In the genomic region with DNA sequence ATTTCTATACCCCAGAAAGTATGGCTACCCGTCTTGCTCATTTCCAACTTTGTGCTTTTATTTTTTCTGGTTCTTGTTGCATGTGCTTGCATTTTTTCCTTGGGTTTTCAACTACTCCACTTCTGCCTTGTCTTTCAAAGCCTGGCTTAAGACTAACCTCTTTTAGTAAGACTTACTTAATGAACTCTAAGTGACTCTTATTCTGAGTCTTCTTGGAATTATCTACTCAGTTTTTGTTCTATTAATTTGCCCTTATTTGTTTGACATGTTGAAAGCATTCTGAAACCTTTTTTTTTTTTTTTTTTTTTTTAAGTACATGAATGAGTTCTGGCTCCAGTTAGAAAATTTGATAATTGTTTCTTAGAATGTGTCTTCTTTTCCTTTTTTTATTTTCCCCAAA, we compare ENCODE assay signal across 23 cellular contexts.
DNase-seq lines count a peak whose midpoint lies in the region; ATAC-seq, FAIRE-seq and TF ChIP-seq lines count a peak whose summit lies in the region.
"Had no signal": no experiment of that assay in that cellular context is flagged by ENCODE, and none has a peak within 500 bp of the region (broad histone marks: within the 10 kb centered on the region; RNA-seq: fewer than 3 reads in every experiment).

No MANE protein-coding gene starts in this region.

- peaks cover 55% of the 10 kb centered on the region for H3K4me1 Mint-ChIP-seq in HFFc6 (ENCODE audit: low read depth)
- peaks cover 13% of the 10 kb centered on the region for H3K4me1 Mint-ChIP-seq in mesothelial cell of epicardium
- H3K4me1 Mint-ChIP-seq in activated naive CD8-positive, alpha-beta T cell treated with anti-CD3 and anti-CD28 coated beads, Interleukin-2, amount 50 U/mL, for 24 hours = no peaks in the 10 kb centered on the region
- H3K4me1 Mint-ChIP-seq: B cell; CD8-positive, alpha-beta memory T cell; IgD-negative memory B cell had no signal

- peaks cover 6% of the 10 kb centered on the region for H3K36me3 Mint-ChIP-seq in HFFc6 (ENCODE audit: low read depth)
- H3K36me3 Mint-ChIP-seq in mesothelial cell of epicardium = no peaks in the 10 kb centered on the region
- no peaks in the 10 kb centered on the region for H3K36me3 Mint-ChIP-seq in activated naive CD8-positive, alpha-beta T cell treated with anti-CD3 and anti-CD28 coated beads, Interleukin-2, amount 50 U/mL, for 24 hours (ENCODE audit: low read depth)
- H3K36me3 Mint-ChIP-seq: CD8-positive, alpha-beta memory T cell; IgD-negative memory B cell had no signal

- ATAC-seq in SK-N-SH treated with all-trans-retinoic acid at 6 μM for 48 hours = peak; percentile 56; the same call in 2 of the 3 replicates
- ATAC-seq in activated naive CD8-positive, alpha-beta T cell treated with anti-CD3 and anti-CD28 coated beads, Interleukin-2, amount 50 U/mL, for 24 hours = no peak
- ATAC-seq: GM12878 had no signal

- FAIRE-seq in HTR-8/SVneo (lab: Jason Lieb, UNC) = no peak
- FAIRE-seq: GM12878 had no signal

- H3K9me3 Mint-ChIP-seq in HFFc6 (no peaks in the 10 kb centered on the region), mesothelial cell of epicardium (no peaks in the 10 kb centered on the region)
- no peaks in the 10 kb centered on the region for H3K9me3 Mint-ChIP-seq in activated naive CD8-positive, alpha-beta T cell treated with anti-CD3 and anti-CD28 coated beads, Interleukin-2, amount 50 U/mL, for 24 hours

- H3K27me3 Mint-ChIP-seq in HFFc6 (ENCODE audit: insufficient read depth) (no peaks in the 10 kb centered on the region), mesothelial cell of epicardium (ENCODE audit: low read depth) (no peaks in the 10 kb centered on the region)
- H3K27me3 Mint-ChIP-seq in activated naive CD8-positive, alpha-beta T cell treated with anti-CD3 and anti-CD28 coated beads, Interleukin-2, amount 50 U/mL, for 24 hours = no peaks in the 10 kb centered on the region
- H3K27me3 Mint-ChIP-seq: B cell; CD8-positive, alpha-beta memory T cell; IgD-negative memory B cell had no signal

- no peak for TF ChIP-seq CTCF in HFFc6 (IDR thresholded peaks at IDR 0.05)
- TF ChIP-seq CTCF in mesothelial cell of epicardium (IDR thresholded peaks at IDR 0.05; ENCODE audit: unreplicated experiment) = no peak

- peak overlapping the region; percentile 16 for H3K27ac Mint-ChIP-seq in HFFc6
- H3K27ac Mint-ChIP-seq in mesothelial cell of epicardium = peak overlapping the region; percentile 5
- H3K27ac Mint-ChIP-seq in activated naive CD8-positive, alpha-beta T cell treated with anti-CD3 and anti-CD28 coated beads, Interleukin-2, amount 50 U/mL, for 24 hours = no peak overlapping the region
- H3K27ac Mint-ChIP-seq: B cell; CD8-positive, alpha-beta memory T cell; IgD-negative memory B cell had no signal

- no peak for DNase-seq in HFFc6
- DNase-seq in mesothelial cell of epicardium (ENCODE audit: low spot score in 2 of 2, unreplicated experiment in 2 of 2) = no peak
- no peak for DNase-seq in NCI-H2029 treated with DMSO at 0.1 percent for 48 hours (lab: John Stamatoyannopoulos, UW)
- DNase-seq in HTR-8/SVneo (ENCODE audit: insufficient read length, low spot score) = no peak
- DNase-seq in activated naive CD8-positive, alpha-beta T cell treated with anti-CD3 and anti-CD28 coated beads, Interleukin-2, amount 50 U/mL, for 24 hours = no peak
- DNase-seq in T-helper 9 cell = no peak
- DNase-seq: CD8-positive, alpha-beta memory T cell; DMS 273 treated with DMSO at 0.1 percent for 48 hours; DMS79; EL; GDM1; GOT3; NCI-H1092; NCI-H1417 treated with DMSO at 0.1 percent for 48 hours; NCI-H187; NCI-H526; NCI-H82; NK-92 treated with Interleukin-12 subunit alpha and Interleukin-12 subunit beta, amount 100 ng/mL, for 24 hours; SIG-M5 had no signal

- H3K4me3 Mint-ChIP-seq in HFFc6 (no peak overlapping the region), mesothelial cell of epicardium (no peak overlapping the region)
- no peak overlapping the region for H3K4me3 Mint-ChIP-seq in activated naive CD8-positive, alpha-beta T cell treated with anti-CD3 and anti-CD28 coated beads, Interleukin-2, amount 50 U/mL, for 24 hours
- H3K4me3 Mint-ChIP-seq: B cell; CD8-positive, alpha-beta memory T cell; IgD-negative memory B cell had no signal

TF ChIP-seq in SK-N-SH treated with all-trans-retinoic acid at 6 μM for 48 hours, 23 proteins besides CTCF, POLR2A, EP300 and RAD21 (continues in another document):
- no peak for TF ChIP-seq RARB (CRISPR knock-in tag; IDR thresholded peaks at IDR 0.05)
- no peak for TF ChIP-seq ZFP3 (CRISPR knock-in tag; IDR thresholded peaks at IDR 0.05)
- TF ChIP-seq, protein P1, sequence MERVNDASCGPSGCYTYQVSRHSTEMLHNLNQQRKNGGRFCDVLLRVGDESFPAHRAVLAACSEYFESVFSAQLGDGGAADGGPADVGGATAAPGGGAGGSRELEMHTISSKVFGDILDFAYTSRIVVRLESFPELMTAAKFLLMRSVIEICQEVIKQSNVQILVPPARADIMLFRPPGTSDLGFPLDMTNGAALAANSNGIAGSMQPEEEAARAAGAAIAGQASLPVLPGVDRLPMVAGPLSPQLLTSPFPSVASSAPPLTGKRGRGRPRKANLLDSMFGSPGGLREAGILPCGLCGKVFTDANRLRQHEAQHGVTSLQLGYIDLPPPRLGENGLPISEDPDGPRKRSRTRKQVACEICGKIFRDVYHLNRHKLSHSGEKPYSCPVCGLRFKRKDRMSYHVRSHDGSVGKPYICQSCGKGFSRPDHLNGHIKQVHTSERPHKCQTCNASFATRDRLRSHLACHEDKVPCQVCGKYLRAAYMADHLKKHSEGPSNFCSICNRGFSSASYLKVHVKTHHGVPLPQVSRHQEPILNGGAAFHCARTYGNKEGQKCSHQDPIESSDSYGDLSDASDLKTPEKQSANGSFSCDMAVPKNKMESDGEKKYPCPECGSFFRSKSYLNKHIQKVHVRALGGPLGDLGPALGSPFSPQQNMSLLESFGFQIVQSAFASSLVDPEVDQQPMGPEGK (CRISPR knock-in tag; IDR thresholded peaks at IDR 0.05; ENCODE audit: borderline replicate concordance) = no peak
- TF ChIP-seq GLIS3 (CRISPR knock-in tag; IDR thresholded peaks at IDR 0.05) = no peak
- no peak for TF ChIP-seq TOX (CRISPR knock-in tag; IDR thresholded peaks at IDR 0.05; ENCODE audit: borderline replicate concordance)
- TF ChIP-seq, protein P2, sequence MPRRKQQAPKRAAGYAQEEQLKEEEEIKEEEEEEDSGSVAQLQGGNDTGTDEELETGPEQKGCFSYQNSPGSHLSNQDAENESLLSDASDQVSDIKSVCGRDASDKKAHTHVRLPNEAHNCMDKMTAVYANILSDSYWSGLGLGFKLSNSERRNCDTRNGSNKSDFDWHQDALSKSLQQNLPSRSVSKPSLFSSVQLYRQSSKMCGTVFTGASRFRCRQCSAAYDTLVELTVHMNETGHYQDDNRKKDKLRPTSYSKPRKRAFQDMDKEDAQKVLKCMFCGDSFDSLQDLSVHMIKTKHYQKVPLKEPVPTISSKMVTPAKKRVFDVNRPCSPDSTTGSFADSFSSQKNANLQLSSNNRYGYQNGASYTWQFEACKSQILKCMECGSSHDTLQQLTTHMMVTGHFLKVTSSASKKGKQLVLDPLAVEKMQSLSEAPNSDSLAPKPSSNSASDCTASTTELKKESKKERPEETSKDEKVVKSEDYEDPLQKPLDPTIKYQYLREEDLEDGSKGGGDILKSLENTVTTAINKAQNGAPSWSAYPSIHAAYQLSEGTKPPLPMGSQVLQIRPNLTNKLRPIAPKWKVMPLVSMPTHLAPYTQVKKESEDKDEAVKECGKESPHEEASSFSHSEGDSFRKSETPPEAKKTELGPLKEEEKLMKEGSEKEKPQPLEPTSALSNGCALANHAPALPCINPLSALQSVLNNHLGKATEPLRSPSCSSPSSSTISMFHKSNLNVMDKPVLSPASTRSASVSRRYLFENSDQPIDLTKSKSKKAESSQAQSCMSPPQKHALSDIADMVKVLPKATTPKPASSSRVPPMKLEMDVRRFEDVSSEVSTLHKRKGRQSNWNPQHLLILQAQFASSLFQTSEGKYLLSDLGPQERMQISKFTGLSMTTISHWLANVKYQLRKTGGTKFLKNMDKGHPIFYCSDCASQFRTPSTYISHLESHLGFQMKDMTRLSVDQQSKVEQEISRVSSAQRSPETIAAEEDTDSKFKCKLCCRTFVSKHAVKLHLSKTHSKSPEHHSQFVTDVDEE (CRISPR knock-in tag; IDR thresholded peaks at IDR 0.05) = no peak
- TF ChIP-seq, protein P3, sequence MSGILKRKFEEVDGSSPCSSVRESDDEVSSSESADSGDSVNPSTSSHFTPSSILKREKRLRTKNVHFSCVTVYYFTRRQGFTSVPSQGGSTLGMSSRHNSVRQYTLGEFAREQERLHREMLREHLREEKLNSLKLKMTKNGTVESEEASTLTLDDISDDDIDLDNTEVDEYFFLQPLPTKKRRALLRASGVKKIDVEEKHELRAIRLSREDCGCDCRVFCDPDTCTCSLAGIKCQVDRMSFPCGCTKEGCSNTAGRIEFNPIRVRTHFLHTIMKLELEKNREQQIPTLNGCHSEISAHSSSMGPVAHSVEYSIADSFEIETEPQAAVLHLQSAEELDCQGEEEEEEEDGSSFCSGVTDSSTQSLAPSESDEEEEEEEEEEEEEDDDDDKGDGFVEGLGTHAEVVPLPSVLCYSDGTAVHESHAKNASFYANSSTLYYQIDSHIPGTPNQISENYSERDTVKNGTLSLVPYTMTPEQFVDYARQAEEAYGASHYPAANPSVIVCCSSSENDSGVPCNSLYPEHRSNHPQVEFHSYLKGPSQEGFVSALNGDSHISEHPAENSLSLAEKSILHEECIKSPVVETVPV (CRISPR knock-in tag; IDR thresholded peaks at IDR 0.05) = no peak
- no peak for TF ChIP-seq OSR1 (CRISPR knock-in tag; IDR thresholded peaks at IDR 0.05)
- TF ChIP-seq ZNF8 (CRISPR knock-in tag; IDR thresholded peaks at IDR 0.05) = no peak
- TF ChIP-seq, protein P4, sequence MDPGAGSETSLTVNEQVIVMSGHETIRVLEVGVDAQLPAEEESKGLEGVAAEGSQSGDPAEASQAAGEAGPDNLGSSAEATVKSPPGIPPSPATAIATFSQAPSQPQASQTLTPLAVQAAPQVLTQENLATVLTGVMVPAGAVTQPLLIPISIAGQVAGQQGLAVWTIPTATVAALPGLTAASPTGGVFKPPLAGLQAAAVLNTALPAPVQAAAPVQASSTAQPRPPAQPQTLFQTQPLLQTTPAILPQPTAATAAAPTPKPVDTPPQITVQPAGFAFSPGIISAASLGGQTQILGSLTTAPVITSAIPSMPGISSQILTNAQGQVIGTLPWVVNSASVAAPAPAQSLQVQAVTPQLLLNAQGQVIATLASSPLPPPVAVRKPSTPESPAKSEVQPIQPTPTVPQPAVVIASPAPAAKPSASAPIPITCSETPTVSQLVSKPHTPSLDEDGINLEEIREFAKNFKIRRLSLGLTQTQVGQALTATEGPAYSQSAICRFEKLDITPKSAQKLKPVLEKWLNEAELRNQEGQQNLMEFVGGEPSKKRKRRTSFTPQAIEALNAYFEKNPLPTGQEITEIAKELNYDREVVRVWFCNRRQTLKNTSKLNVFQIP (CRISPR knock-in tag; IDR thresholded peaks at IDR 0.05; ENCODE audit: borderline replicate concordance, low read depth) = no peak
- no peak for TF ChIP-seq PPARA (CRISPR knock-in tag; IDR thresholded peaks at IDR 0.05; ENCODE audit: borderline replicate concordance)
- TF ChIP-seq ARNTL (CRISPR knock-in tag; IDR thresholded peaks at IDR 0.05; ENCODE audit: borderline replicate concordance, low read depth) = no peak
- no peak for TF ChIP-seq ESRRG (CRISPR knock-in tag; IDR thresholded peaks at IDR 0.05)
- TF ChIP-seq TCF4 (CRISPR knock-in tag; IDR thresholded peaks at IDR 0.05; ENCODE audit: borderline replicate concordance) = no peak
